In the genomic region with DNA sequence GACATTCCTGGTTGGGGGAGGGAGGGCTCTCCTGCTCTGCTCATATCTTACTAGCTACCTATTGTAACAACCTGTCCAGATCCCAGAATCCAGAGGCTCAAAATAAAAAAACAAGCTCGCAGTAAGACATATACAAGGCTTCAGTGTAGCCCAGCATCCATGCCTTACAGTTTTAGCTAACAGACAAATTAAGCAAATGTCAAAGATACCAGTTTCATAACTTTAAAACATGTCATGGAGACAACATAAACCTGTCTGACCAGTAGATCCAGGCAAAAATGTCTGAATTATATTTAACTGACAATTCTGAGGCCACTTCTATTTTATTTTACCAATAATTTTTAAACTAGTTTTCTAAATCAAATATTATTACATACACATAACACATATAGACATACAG, we compare ENCODE assay signal across 24 cellular contexts.
"Had no signal": no experiment of that assay in that cellular context is flagged by ENCODE, and none has a peak within 500 bp of the region (broad histone marks: within the 10 kb centered on the region; RNA-seq: fewer than 3 reads in every experiment).

No MANE protein-coding gene starts in this region.

- H3K4me1 Mint-ChIP-seq: activated naive CD4-positive, alpha-beta T cell treated with anti-CD3 and anti-CD28 coated beads, Interleukin-2, amount 50 U/mL, for 24 hours; central memory CD8-positive, alpha-beta T cell had no signal

- H3K4me3 ChIP-seq: ascending aorta, body of pancreas, SJSA1 had no signal

- ATAC-seq: activated CD8-positive, alpha-beta T cell treated with anti-CD3 and anti-CD28 coated beads, Interleukin-2, amount 10 ng/mL, durations not matched to agents 7 days and 5 days; body of pancreas; SK-N-SH treated with all-trans-retinoic acid at 6 μM for 48 hours; WTC11 had no signal

- H3K27ac ChIP-seq: ascending aorta, body of pancreas, SJSA1 had no signal

- H3K27me3 Mint-ChIP-seq: activated naive CD4-positive, alpha-beta T cell treated with anti-CD3 and anti-CD28 coated beads, Interleukin-2, amount 50 U/mL, for 24 hours; central memory CD8-positive, alpha-beta T cell had no signal

- H3K36me3 ChIP-seq: ascending aorta, SJSA1 had no signal

- H3K4me3 Mint-ChIP-seq: activated CD8-positive, alpha-beta T cell treated with anti-CD3 and anti-CD28 coated beads, Interleukin-2, amount 10 ng/mL, durations not matched to agents 7 days and 5 days; activated naive CD4-positive, alpha-beta T cell treated with anti-CD3 and anti-CD28 coated beads, Interleukin-2, amount 50 U/mL, for 24 hours; central memory CD8-positive, alpha-beta T cell; T-helper 2 cell treated with Interferon-gamma antibody and Interleukin-4, amounts not matched to agents 5 μg/mL and 100 μg/mL, for 36 hours; WTC11 had no signal

- H3K27me3 ChIP-seq: ascending aorta, body of pancreas, SJSA1 had no signal

- H3K4me1 ChIP-seq: ascending aorta, body of pancreas, SJSA1 had no signal

- H3K27ac Mint-ChIP-seq: activated CD8-positive, alpha-beta T cell treated with anti-CD3 and anti-CD28 coated beads, Interleukin-2, amount 10 ng/mL, durations not matched to agents 7 days and 5 days; activated naive CD4-positive, alpha-beta T cell treated with anti-CD3 and anti-CD28 coated beads, Interleukin-2, amount 50 U/mL, for 24 hours; T-helper 2 cell treated with Interferon-gamma antibody and Interleukin-4, amounts not matched to agents 5 μg/mL and 100 μg/mL, for 36 hours; WTC11 had no signal

- DNase-seq: activated CD4-positive, alpha-beta T cell treated with anti-CD3 and anti-CD28 coated beads for 48 hours; activated CD4-positive, alpha-beta T cell treated with anti-CD3 and anti-CD28 coated beads, Interleukin-2, amount 50 U/mL, for 4 hours; activated CD4-positive, CD25-positive, alpha-beta regulatory T cell treated with anti-CD3 and anti-CD28 coated beads, Interleukin-2, amount 50 U/mL, for 72 hours; activated CD8-positive, alpha-beta memory T cell treated with anti-CD3 and anti-CD28 coated beads, Interleukin-2, amount 50 U/mL, for 48 hours; activated CD8-positive, alpha-beta T cell treated with anti-CD3 and anti-CD28 coated beads, Interleukin-2, amount 10 ng/mL, durations not matched to agents 7 days and 5 days; activated T-cell treated with anti-CD3 and anti-CD28 coated beads, Interleukin-2, amount 50 U/mL, for 1 hour; amniotic stem cell; body of pancreas; NCI-H1048; NCI-H1930; NCI-H2171; NCI-H2227 treated with DMSO at 0.1 percent for 48 hours; NCI-H446 treated with DMSO at 0.1 percent for 48 hours; NCI-H526; NCI-H82; SHP77; SW 1271 had no signal
